ENCODE assay signal across 8 cellular contexts in genomic region chr1:107750364-107750959, GRCh38.
DNase-seq lines count a peak whose midpoint lies in the region; ATAC-seq and TF ChIP-seq lines count a peak whose summit lies in the region.

No MANE protein-coding gene starts in this region.

- DNase-seq in A673 (ENCODE audit: low spot score) (peak; percentile 90), GF-D8 (lab: John Stamatoyannopoulos, UW) (peak; percentile 2), MV-4-11 (lab: John Stamatoyannopoulos, UW) (peak; percentile 78), RPMI7951 (ENCODE audit: low read depth) (peak; percentile 47), colonic mucosa (peak; percentile 82), lung microvascular endothelial cell (ENCODE audit: low read depth in 2 of 2) (peak; percentile 43 to 74), tibial nerve (ENCODE audit: low spot score in 2 of 2) (peak; percentile 15 to 61)

- no peak for TF ChIP-seq POLR2A in tibial nerve (IDR thresholded peaks at IDR 0.05)

- CTCF ChIA-PET in A673 (lab: Charles Lee) = interaction anchor here (0.8 kb wide), 1 partner anchor 221 kb away, joined by 3 read pairs; no protein-coding TSS in a partner anchor

- H3K36me3 ChIP-seq in A673 (ENCODE audit: insufficient read depth, low read length, poor library complexity, severe bottlenecking) (no peaks in the 10 kb centered on the region), colonic mucosa (no peaks in the 10 kb centered on the region), tibial nerve (no peaks in the 10 kb centered on the region)

- WGBS in tibial nerve, 2 donors = 28 to 31% methylated on average over 6 of the region's 6 CpGs

- H3K9me3 ChIP-seq in A673 (ENCODE audit: low read depth, low read length, poor library complexity, severe bottlenecking) (no peaks in the 10 kb centered on the region), colonic mucosa (no peaks in the 10 kb centered on the region), tibial nerve (no peaks in the 10 kb centered on the region)

- ATAC-seq in GM19023 (IDR thresholded peaks at IDR 0.05; ENCODE audit: unreplicated experiment) = no peak

- no TSS peak for BruUV-seq in A673 (replicated peaks; lab: Mats Ljungman, UMichigan)

- intact Hi-C loops in A673 (cut with micrococcal nuclease; ENCODE audit: unreplicated experiment) (loop anchor here (5.0 kb wide), 1 partner anchor 48 kb away; no protein-coding TSS in a partner anchor), colonic mucosa (cut with DNase I) (loop anchor here (2.0 to 5.0 kb wide), 2 partner anchors 320 to 473 kb away; no protein-coding TSS in a partner anchor)

- H3K27me3 ChIP-seq in A673 (replicated peaks; ENCODE audit: insufficient read depth, low read depth, low read length, poor library complexity) (no peaks in the 10 kb centered on the region), colonic mucosa (no peaks in the 10 kb centered on the region), tibial nerve (no peaks in the 10 kb centered on the region)

- H3K4me1 ChIP-seq in A673 (ENCODE audit: insufficient read depth, low read length, poor library complexity, severe bottlenecking) (peaks cover 25% of the 10 kb centered on the region), colonic mucosa (no peaks in the 10 kb centered on the region), tibial nerve (no peaks in the 10 kb centered on the region)

- H3K4me3 ChIP-seq in A673 (ENCODE audit: low read depth, low read length, poor library complexity, severe bottlenecking) (no peak overlapping the region), colonic mucosa (no peak overlapping the region), tibial nerve (no peak overlapping the region)

- no peak for TF ChIP-seq EP300 in tibial nerve (IDR thresholded peaks at IDR 0.05)

- POLR2A ChIA-PET in A673 (lab: Charles Lee; ENCODE audit: low non-redundant PET) = no interaction called here

- no peak overlapping the region for H3K9ac ChIP-seq in colonic mucosa (ENCODE audit: low read depth in 2 of 2, low read length in 2 of 2)

- TF ChIP-seq CTCF in A673 (conservative IDR thresholded peaks at IDR 0.05; ENCODE audit: low read depth, low read length) = peak; percentile 86
- TF ChIP-seq CTCF in colonic mucosa (IDR thresholded peaks at IDR 0.05) = peak; percentile 71
- peak; percentile 27 to 45 (median 40) for TF ChIP-seq CTCF in tibial nerve (IDR thresholded peaks at IDR 0.05)

- H3K27ac ChIP-seq in A673 (ENCODE audit: low read depth, low read length, poor library complexity, severe bottlenecking) (no peak overlapping the region), colonic mucosa (no peak overlapping the region), tibial nerve (no peak overlapping the region)

Comparison
In these comparisons a context has a peak if more than half of its experiments do, and no peak if none do; other contexts are left out.
1. DNase-seq: peak in every context shown above with its lines; median percentile 90 in A673; 82 in colonic mucosa; 78 in MV-4-11; 58 in lung microvascular endothelial cell; 47 in RPMI7951; 38 in tibial nerve; 2 in GF-D8.